In the genomic region with DNA sequence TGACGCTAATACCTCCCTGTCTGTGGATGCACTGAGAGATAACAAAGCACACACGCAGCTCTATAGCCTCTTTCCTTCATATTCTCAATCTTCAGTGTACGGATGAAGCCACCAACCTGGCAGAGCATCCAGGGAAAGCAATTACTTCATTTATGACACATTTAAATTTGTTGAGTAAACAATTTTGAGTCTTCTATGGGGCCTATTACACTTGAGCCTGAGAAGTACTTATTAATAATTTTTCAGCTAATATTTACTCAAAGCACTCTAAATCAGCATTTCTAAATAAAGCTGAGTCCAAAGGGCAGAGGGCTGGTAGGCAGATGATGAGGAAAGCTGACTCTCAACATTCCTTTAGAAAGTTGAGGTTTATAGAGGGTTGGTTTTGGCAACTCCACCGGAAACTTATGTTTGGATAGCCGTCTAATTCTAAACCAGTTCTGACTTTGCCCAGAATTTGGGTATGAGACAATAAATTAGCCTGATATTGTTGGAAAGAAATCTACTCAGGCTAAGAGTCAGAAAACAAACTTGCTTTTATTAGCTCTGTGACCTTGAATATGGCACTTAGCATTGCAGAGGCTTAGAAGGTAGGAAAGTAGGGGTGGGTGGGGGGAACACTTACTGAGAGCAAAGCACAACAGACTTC, we compare ENCODE assay signal across 10 cellular contexts.
A peak's percentile ranks its signal among the peaks of the same experiment; 100 is the strongest.
DNase-seq lines count a peak whose midpoint lies in the region; ATAC-seq and TF ChIP-seq lines count a peak whose summit lies in the region.
"Had no signal": no experiment of that assay in that cellular context is flagged by ENCODE, and none has a peak within 500 bp of the region (broad histone marks: within the 10 kb centered on the region; RNA-seq: fewer than 3 reads in every experiment).

No MANE protein-coding gene starts in this region.

- H3K4me3 ChIP-seq in adipocyte (ENCODE audit: low read length) (no peak overlapping the region), hepatocyte (no peak overlapping the region)

- H3K36me3 ChIP-seq in adipocyte (ENCODE audit: control insufficient read depth, insufficient read depth, low read length, severe bottlenecking) (no peaks in the 10 kb centered on the region), hepatocyte (replicated peaks; ENCODE audit: insufficient read depth, low read depth) (no peaks in the 10 kb centered on the region)
- H3K36me3 ChIP-seq: ascending aorta had no signal

- DNase-seq in H4 (ENCODE audit: low spot score) (peak; percentile 61), adipocyte (ENCODE audit: low read depth) (peak; percentile 87), hepatocyte (ENCODE audit: low spot score) (peak; percentile 56), smooth muscle cell of the brain vasculature (ENCODE audit: low read depth, low spot score) (peak; percentile 77), SKM-1 treated with dmso at 0.1 percent for 144 hours (lab: John Stamatoyannopoulos, UW; ENCODE audit: unreplicated experiment) (no peak), NCI-H524 treated with DMSO at 0.1 percent for 48 hours (lab: John Stamatoyannopoulos, UW) (no peak)
- DNase-seq: NCI-H1417 treated with DMSO at 0.1 percent for 48 hours, T1000 had no signal

- no peak for TF ChIP-seq CTCF in hepatocyte (IDR thresholded peaks at IDR 0.05; ENCODE audit: poor library complexity)

- no peak for ATAC-seq in HG02763 (IDR thresholded peaks at IDR 0.05; ENCODE audit: unreplicated experiment)

- H3K9me3 ChIP-seq in adipocyte (ENCODE audit: control insufficient read depth, low read length), result no peaks in the 10 kb centered on the region
- H3K9me3 ChIP-seq in hepatocyte (ENCODE audit: low read depth), result no peaks in the 10 kb centered on the region
- H3K9me3 ChIP-seq: ascending aorta had no signal

- H3K9ac ChIP-seq in adipocyte (ENCODE audit: low read length), result peak overlapping the region; percentile 60

- no peaks in the 10 kb centered on the region for H3K27me3 ChIP-seq in adipocyte (replicated peaks; ENCODE audit: control insufficient read depth, insufficient read depth, low read length)
- no peaks in the 10 kb centered on the region for H3K27me3 ChIP-seq in hepatocyte
- H3K27me3 ChIP-seq: ascending aorta had no signal

- peak overlapping the region; percentile 19 for H3K27ac ChIP-seq in hepatocyte

- no peaks in the 10 kb centered on the region for H3K9me2 ChIP-seq in hepatocyte (replicated peaks; ENCODE audit: insufficient read depth)

- no peaks in the 10 kb centered on the region for H3K79me2 ChIP-seq in hepatocyte

- no peak overlapping the region for H2AFZ ChIP-seq in hepatocyte

- 14% methylated on average over 5 of the region's 5 CpGs for WGBS in hepatocyte (ENCODE audit: low lambda C conversion rate, missing lambda C conversion rate)

- H3K4me1 ChIP-seq in adipocyte (ENCODE audit: control insufficient read depth, insufficient read depth, low read length) (peaks cover 16% of the 10 kb centered on the region), hepatocyte (ENCODE audit: insufficient read depth) (peaks cover 12% of the 10 kb centered on the region)

- peak overlapping the region; percentile 22 for H3K4me2 ChIP-seq in hepatocyte

- H4K20me1 ChIP-seq in hepatocyte (ENCODE audit: insufficient read depth, poor library complexity, severe bottlenecking), result no peaks in the 10 kb centered on the region

Comparison
In these comparisons a context has a peak if more than half of its experiments do, and no peak if none do; other contexts are left out.
1. DNase-seq: peak in H4 (single experiment), adipocyte (single experiment), hepatocyte (single experiment) and smooth muscle cell of the brain vasculature (single experiment); none in SKM-1 treated with dmso at 0.1 percent for 144 hours (single experiment) and NCI-H524 treated with DMSO at 0.1 percent for 48 hours (single experiment).